1 cellular context compared by ENCODE assay signal in the genomic region with DNA sequence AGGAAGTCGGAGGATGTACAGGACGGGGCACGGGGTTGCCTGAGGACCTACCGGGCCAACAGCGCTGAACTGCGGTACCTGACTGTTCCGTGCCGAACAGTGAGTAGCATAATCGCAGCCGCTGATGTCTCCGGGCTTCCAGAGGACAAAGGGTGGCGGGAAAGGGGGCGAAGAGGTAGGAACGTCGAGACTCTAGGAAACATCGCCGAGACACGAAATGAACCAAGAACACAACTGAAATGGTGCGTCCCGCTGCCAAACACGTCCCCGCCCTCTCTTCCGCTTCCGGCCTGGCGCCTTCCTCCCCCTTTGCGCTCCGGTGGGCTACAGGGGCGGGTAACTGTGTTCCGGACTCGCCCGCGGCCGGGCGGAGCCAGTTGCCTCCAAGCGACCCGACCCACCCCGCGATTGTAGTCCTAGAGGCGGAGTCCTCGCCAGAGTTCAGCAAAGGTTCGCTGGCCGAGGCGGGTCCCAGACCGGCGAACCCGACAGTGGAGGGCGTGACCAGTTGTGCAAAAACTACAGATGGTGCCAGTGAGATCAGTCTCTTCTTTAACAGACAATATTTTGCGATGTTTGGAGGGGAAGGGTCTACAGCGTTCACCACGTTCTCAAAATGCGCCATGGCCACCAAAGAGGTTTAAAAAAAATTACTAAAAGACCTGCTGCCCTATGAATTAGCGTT.
TF ChIP-seq lines count a peak whose summit lies in the region.

A gene (minus strand): TSS at position 257 of the 685 bp plus-strand sequence. CDS start 54 bp downstream, at position 203.

TF ChIP-seq in K562, 482 proteins besides CTCF, POLR2A, EP300 and RAD21 (continued from another document and continues in another):
- TF ChIP-seq, protein P1, sequence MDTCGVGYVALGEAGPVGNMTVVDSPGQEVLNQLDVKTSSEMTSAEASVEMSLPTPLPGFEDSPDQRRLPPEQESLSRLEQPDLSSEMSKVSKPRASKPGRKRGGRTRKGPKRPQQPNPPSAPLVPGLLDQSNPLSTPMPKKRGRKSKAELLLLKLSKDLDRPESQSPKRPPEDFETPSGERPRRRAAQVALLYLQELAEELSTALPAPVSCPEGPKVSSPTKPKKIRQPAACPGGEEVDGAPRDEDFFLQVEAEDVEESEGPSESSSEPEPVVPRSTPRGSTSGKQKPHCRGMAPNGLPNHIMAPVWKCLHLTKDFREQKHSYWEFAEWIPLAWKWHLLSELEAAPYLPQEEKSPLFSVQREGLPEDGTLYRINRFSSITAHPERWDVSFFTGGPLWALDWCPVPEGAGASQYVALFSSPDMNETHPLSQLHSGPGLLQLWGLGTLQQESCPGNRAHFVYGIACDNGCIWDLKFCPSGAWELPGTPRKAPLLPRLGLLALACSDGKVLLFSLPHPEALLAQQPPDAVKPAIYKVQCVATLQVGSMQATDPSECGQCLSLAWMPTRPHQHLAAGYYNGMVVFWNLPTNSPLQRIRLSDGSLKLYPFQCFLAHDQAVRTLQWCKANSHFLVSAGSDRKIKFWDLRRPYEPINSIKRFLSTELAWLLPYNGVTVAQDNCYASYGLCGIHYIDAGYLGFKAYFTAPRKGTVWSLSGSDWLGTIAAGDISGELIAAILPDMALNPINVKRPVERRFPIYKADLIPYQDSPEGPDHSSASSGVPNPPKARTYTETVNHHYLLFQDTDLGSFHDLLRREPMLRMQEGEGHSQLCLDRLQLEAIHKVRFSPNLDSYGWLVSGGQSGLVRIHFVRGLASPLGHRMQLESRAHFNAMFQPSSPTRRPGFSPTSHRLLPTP (IDR thresholded peaks at IDR 0.05; ENCODE audit: borderline replicate concordance, extremely low read depth, insufficient read length) = no peak
- TF ChIP-seq ZNF408 (CRISPR knock-in tag; IDR thresholded peaks at IDR 0.05; ENCODE audit: low read depth) = no peak
- TF ChIP-seq, protein P2, sequence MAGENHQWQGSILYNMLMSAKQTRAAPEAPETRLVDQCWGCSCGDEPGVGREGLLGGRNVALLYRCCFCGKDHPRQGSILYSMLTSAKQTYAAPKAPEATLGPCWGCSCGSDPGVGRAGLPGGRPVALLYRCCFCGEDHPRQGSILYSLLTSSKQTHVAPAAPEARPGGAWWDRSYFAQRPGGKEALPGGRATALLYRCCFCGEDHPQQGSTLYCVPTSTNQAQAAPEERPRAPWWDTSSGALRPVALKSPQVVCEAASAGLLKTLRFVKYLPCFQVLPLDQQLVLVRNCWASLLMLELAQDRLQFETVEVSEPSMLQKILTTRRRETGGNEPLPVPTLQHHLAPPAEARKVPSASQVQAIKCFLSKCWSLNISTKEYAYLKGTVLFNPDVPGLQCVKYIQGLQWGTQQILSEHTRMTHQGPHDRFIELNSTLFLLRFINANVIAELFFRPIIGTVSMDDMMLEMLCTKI (IDR thresholded peaks at IDR 0.05; ENCODE audit: partially characterized antibody) = no peak
- peak; percentile 71; the same call in 1 of the 2 replicates for TF ChIP-seq NBN (IDR thresholded peaks at IDR 0.05; ENCODE audit: low read depth)
- TF ChIP-seq, protein P3, sequence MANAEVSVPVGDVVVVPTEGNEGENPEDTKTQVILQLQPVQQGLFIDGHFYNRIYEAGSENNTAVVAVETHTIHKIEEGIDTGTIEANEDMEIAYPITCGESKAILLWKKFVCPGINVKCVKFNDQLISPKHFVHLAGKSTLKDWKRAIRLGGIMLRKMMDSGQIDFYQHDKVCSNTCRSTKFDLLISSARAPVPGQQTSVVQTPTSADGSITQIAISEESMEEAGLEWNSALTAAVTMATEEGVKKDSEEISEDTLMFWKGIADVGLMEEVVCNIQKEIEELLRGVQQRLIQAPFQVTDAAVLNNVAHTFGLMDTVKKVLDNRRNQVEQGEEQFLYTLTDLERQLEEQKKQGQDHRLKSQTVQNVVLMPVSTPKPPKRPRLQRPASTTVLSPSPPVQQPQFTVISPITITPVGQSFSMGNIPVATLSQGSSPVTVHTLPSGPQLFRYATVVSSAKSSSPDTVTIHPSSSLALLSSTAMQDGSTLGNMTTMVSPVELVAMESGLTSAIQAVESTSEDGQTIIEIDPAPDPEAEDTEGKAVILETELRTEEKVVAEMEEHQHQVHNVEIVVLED (CRISPR knock-in tag; IDR thresholded peaks at IDR 0.05) = peak; percentile 41; the same call in 1 of the 2 replicates
- no peak for TF ChIP-seq ZNF551 (CRISPR knock-in tag; IDR thresholded peaks at IDR 0.05)
- no peak for TF ChIP-seq HEY1 (CRISPR knock-in tag; IDR thresholded peaks at IDR 0.05; ENCODE audit: borderline replicate concordance)
- TF ChIP-seq, protein P4, sequence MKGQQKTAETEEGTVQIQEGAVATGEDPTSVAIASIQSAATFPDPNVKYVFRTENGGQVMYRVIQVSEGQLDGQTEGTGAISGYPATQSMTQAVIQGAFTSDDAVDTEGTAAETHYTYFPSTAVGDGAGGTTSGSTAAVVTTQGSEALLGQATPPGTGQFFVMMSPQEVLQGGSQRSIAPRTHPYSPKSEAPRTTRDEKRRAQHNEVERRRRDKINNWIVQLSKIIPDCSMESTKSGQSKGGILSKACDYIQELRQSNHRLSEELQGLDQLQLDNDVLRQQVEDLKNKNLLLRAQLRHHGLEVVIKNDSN (CRISPR knock-in tag; IDR thresholded peaks at IDR 0.05) = no peak
- no peak for TF ChIP-seq PHB2 (IDR thresholded peaks at IDR 0.05; ENCODE audit: low read depth)
- TF ChIP-seq ZNF165 (CRISPR knock-in tag; IDR thresholded peaks at IDR 0.05; ENCODE audit: borderline replicate concordance) = no peak
- no peak for TF ChIP-seq ASH1L (IDR thresholded peaks at IDR 0.05; ENCODE audit: borderline replicate concordance, low read depth, partially characterized antibody)
- peak; percentile 86 for TF ChIP-seq TBP (optimal IDR thresholded peaks at IDR 0.05; ENCODE audit: low read depth, low read length)
- TF ChIP-seq CHCHD3 (CRISPR knock-in tag; IDR thresholded peaks at IDR 0.05) = no peak
- TF ChIP-seq ZNF134 (CRISPR knock-in tag; conservative IDR thresholded peaks at IDR 0.05) = no peak
- TF ChIP-seq, protein P5, sequence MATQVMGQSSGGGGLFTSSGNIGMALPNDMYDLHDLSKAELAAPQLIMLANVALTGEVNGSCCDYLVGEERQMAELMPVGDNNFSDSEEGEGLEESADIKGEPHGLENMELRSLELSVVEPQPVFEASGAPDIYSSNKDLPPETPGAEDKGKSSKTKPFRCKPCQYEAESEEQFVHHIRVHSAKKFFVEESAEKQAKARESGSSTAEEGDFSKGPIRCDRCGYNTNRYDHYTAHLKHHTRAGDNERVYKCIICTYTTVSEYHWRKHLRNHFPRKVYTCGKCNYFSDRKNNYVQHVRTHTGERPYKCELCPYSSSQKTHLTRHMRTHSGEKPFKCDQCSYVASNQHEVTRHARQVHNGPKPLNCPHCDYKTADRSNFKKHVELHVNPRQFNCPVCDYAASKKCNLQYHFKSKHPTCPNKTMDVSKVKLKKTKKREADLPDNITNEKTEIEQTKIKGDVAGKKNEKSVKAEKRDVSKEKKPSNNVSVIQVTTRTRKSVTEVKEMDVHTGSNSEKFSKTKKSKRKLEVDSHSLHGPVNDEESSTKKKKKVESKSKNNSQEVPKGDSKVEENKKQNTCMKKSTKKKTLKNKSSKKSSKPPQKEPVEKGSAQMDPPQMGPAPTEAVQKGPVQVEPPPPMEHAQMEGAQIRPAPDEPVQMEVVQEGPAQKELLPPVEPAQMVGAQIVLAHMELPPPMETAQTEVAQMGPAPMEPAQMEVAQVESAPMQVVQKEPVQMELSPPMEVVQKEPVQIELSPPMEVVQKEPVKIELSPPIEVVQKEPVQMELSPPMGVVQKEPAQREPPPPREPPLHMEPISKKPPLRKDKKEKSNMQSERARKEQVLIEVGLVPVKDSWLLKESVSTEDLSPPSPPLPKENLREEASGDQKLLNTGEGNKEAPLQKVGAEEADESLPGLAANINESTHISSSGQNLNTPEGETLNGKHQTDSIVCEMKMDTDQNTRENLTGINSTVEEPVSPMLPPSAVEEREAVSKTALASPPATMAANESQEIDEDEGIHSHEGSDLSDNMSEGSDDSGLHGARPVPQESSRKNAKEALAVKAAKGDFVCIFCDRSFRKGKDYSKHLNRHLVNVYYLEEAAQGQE (CRISPR knock-in tag; IDR thresholded peaks at IDR 0.05; ENCODE audit: low read depth) = 0 out of 2 replicates have a peak, but pooled peaks have one; percentile 34
- no peak for TF ChIP-seq PTTG1 (tag; IDR thresholded peaks at IDR 0.05; ENCODE audit: low read depth)
- TF ChIP-seq PHF21A (IDR thresholded peaks at IDR 0.05; ENCODE audit: borderline replicate concordance, low read depth) = no peak; the same call in 1 of the 2 replicates
- TF ChIP-seq ZNF239 (CRISPR knock-in tag; IDR thresholded peaks at IDR 0.05) = 0 out of 2 replicates have a peak, but pooled peaks have one; percentile 29
- peak; percentile 68; the same call in 1 of the 2 replicates for TF ChIP-seq ZKSCAN1 (IDR thresholded peaks at IDR 0.05; ENCODE audit: low read depth, low read length)
- no peak for TF ChIP-seq ATF1 (CRISPR knock-in tag; IDR thresholded peaks at IDR 0.05)
- peak; percentile 64; the same call in 1 of the 2 replicates for TF ChIP-seq ATF1 (tag; IDR thresholded peaks at IDR 0.05)
- TF ChIP-seq, protein P6, sequence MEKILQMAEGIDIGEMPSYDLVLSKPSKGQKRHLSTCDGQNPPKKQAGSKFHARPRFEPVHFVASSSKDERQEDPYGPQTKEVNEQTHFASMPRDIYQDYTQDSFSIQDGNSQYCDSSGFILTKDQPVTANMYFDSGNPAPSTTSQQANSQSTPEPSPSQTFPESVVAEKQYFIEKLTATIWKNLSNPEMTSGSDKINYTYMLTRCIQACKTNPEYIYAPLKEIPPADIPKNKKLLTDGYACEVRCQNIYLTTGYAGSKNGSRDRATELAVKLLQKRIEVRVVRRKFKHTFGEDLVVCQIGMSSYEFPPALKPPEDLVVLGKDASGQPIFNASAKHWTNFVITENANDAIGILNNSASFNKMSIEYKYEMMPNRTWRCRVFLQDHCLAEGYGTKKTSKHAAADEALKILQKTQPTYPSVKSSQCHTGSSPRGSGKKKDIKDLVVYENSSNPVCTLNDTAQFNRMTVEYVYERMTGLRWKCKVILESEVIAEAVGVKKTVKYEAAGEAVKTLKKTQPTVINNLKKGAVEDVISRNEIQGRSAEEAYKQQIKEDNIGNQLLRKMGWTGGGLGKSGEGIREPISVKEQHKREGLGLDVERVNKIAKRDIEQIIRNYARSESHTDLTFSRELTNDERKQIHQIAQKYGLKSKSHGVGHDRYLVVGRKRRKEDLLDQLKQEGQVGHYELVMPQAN (IDR thresholded peaks at IDR 0.05; ENCODE audit: borderline replicate concordance) = no peak
- peak; percentile 29; the same call in 1 of the 2 replicates for TF ChIP-seq RFX1 (IDR thresholded peaks at IDR 0.05)
- TF ChIP-seq, protein P7, sequence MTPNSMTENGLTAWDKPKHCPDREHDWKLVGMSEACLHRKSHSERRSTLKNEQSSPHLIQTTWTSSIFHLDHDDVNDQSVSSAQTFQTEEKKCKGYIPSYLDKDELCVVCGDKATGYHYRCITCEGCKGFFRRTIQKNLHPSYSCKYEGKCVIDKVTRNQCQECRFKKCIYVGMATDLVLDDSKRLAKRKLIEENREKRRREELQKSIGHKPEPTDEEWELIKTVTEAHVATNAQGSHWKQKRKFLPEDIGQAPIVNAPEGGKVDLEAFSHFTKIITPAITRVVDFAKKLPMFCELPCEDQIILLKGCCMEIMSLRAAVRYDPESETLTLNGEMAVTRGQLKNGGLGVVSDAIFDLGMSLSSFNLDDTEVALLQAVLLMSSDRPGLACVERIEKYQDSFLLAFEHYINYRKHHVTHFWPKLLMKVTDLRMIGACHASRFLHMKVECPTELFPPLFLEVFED (CRISPR knock-in tag; conservative IDR thresholded peaks at IDR 0.05) = no peak
- TF ChIP-seq, protein P8, sequence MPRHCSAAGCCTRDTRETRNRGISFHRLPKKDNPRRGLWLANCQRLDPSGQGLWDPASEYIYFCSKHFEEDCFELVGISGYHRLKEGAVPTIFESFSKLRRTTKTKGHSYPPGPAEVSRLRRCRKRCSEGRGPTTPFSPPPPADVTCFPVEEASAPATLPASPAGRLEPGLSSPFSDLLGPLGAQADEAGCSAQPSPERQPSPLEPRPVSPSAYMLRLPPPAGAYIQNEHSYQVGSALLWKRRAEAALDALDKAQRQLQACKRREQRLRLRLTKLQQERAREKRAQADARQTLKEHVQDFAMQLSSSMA (CRISPR knock-in tag; IDR thresholded peaks at IDR 0.05) = peak; percentile 92
- no peak for TF ChIP-seq GATAD2A (IDR thresholded peaks at IDR 0.05)
- TF ChIP-seq CBX2 (IDR thresholded peaks at IDR 0.05; ENCODE audit: insufficient read depth, low read length, poor library complexity, severe bottlenecking) = no peak
- peak in 1 of 2 experiments; percentile 99; a peak in 2 of 4 replicates for TF ChIP-seq KDM4B (IDR thresholded peaks at IDR 0.05; ENCODE audit: borderline replicate concordance in 2 of 2, low read depth in 1 of 2)
- TF ChIP-seq CXXC5 (CRISPR knock-in tag; IDR thresholded peaks at IDR 0.05) = peak; percentile 75
- TF ChIP-seq, protein P9, sequence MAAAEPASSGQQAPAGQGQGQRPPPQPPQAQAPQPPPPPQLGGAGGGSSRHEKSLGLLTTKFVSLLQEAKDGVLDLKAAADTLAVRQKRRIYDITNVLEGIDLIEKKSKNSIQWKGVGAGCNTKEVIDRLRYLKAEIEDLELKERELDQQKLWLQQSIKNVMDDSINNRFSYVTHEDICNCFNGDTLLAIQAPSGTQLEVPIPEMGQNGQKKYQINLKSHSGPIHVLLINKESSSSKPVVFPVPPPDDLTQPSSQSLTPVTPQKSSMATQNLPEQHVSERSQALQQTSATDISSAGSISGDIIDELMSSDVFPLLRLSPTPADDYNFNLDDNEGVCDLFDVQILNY (CRISPR knock-in tag; IDR thresholded peaks at IDR 0.05) = no peak
- peak; percentile 77 for TF ChIP-seq POLR2G (IDR thresholded peaks at IDR 0.05; ENCODE audit: low read depth, low read length)
- TF ChIP-seq, protein P10, sequence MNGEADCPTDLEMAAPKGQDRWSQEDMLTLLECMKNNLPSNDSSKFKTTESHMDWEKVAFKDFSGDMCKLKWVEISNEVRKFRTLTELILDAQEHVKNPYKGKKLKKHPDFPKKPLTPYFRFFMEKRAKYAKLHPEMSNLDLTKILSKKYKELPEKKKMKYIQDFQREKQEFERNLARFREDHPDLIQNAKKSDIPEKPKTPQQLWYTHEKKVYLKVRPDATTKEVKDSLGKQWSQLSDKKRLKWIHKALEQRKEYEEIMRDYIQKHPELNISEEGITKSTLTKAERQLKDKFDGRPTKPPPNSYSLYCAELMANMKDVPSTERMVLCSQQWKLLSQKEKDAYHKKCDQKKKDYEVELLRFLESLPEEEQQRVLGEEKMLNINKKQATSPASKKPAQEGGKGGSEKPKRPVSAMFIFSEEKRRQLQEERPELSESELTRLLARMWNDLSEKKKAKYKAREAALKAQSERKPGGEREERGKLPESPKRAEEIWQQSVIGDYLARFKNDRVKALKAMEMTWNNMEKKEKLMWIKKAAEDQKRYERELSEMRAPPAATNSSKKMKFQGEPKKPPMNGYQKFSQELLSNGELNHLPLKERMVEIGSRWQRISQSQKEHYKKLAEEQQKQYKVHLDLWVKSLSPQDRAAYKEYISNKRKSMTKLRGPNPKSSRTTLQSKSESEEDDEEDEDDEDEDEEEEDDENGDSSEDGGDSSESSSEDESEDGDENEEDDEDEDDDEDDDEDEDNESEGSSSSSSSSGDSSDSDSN (IDR thresholded peaks at IDR 0.05; ENCODE audit: borderline replicate concordance in 1 of 2, low read depth in 2 of 2, low read length in 2 of 2) = peak; percentile 36 to 84; a peak in 3 of 4 replicates
- TF ChIP-seq FOXJ2 (tag; IDR thresholded peaks at IDR 0.05) = no peak
- TF ChIP-seq ZFP1 (CRISPR knock-in tag; IDR thresholded peaks at IDR 0.05) = no peak
- no peak for TF ChIP-seq ZNF785 (CRISPR knock-in tag; IDR thresholded peaks at IDR 0.05)
- TF ChIP-seq RBM14 (IDR thresholded peaks at IDR 0.05; ENCODE audit: borderline replicate concordance, insufficient read depth, low read depth, low read length) = no peak
